Comparison of ENCODE assay signal across 1 cellular context in the genomic region with DNA sequence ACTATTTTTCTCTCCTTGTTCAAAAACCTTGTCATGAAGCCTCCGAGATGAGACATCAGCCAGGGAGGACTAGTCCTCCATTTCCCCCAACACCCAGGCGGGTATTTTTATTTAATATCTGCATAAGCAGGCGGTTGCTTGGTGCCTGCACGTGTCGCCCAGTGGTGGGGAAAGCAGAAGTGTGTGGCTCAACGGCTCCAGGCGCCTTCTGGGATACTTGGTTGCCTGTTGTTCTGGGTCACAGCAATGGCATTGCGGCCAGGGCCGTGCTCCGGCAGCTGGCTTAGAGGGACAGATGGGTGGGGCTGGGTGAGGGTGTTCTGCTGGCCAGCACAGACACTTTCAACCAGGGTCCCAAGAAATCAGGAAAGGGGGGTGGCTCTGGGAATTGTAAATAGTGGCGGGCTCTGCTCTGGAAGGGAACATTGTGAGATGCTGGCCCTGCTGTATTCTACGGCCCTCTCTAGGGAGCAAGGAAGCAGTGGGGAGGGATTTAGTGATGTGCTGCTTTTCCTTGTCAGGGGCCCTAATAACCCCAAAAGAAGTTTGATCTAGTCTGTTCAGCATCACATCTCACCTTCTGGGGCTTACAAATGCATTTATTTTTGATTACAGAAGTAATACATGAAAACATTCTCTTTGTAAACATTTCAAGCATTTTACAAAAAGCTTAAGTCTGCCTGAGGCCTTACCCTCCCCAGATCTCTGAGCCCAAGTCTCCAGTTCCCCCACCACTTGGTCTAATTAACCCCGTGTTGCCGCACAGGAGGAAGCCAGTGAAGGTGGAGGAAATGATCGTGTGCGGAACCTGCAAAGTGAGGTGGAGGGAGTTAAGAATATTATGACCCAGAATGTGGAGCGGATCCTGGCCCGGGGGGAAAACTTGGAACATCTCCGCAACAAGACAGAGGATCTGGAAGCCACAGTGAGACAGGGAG.
A peak's percentile ranks its signal among the peaks of the same experiment; 100 is the strongest.
TF ChIP-seq lines count a peak whose summit lies in the region.

No MANE protein-coding gene starts in this region.

TF ChIP-seq in K562, 482 proteins besides CTCF, POLR2A, EP300 and RAD21 (continued from another document):
- TF ChIP-seq, protein P1, sequence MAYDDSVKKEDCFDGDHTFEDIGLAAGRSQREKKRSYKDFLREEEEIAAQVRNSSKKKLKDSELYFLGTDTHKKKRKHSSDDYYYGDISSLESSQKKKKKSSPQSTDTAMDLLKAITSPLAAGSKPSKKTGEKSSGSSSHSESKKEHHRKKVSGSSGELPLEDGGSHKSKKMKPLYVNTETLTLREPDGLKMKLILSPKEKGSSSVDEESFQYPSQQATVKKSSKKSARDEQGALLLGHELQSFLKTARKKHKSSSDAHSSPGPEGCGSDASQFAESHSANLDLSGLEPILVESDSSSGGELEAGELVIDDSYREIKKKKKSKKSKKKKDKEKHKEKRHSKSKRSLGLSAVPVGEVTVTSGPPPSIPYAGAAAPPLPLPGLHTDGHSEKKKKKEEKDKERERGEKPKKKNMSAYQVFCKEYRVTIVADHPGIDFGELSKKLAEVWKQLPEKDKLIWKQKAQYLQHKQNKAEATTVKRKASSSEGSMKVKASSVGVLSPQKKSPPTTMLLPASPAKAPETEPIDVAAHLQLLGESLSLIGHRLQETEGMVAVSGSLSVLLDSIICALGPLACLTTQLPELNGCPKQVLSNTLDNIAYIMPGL (CRISPR knock-in tag; IDR thresholded peaks at IDR 0.05), result no peak
- TF ChIP-seq, protein P2, sequence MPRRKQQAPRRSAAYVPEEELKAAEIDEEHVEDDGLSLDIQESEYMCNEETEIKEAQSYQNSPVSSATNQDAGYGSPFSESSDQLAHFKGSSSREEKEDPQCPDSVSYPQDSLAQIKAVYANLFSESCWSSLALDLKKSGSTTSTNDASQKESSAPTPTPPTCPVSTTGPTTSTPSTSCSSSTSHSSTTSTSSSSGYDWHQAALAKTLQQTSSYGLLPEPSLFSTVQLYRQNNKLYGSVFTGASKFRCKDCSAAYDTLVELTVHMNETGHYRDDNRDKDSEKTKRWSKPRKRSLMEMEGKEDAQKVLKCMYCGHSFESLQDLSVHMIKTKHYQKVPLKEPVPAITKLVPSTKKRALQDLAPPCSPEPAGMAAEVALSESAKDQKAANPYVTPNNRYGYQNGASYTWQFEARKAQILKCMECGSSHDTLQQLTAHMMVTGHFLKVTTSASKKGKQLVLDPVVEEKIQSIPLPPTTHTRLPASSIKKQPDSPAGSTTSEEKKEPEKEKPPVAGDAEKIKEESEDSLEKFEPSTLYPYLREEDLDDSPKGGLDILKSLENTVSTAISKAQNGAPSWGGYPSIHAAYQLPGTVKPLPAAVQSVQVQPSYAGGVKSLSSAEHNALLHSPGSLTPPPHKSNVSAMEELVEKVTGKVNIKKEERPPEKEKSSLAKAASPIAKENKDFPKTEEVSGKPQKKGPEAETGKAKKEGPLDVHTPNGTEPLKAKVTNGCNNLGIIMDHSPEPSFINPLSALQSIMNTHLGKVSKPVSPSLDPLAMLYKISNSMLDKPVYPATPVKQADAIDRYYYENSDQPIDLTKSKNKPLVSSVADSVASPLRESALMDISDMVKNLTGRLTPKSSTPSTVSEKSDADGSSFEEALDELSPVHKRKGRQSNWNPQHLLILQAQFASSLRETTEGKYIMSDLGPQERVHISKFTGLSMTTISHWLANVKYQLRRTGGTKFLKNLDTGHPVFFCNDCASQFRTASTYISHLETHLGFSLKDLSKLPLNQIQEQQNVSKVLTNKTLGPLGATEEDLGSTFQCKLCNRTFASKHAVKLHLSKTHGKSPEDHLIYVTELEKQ (CRISPR knock-in tag; IDR thresholded peaks at IDR 0.05), result peak; percentile 75
- TF ChIP-seq RBM22 (IDR thresholded peaks at IDR 0.05; ENCODE audit: low read depth, low read length, poor library complexity, severe bottlenecking) (no peak), DMBX1 (CRISPR knock-in tag; IDR thresholded peaks at IDR 0.05; ENCODE audit: borderline replicate concordance) (peak; percentile 66), ZFX (CRISPR knock-in tag; IDR thresholded peaks at IDR 0.05) (peak; percentile 24; the same call in 1 of the 2 replicates), MCM2 (IDR thresholded peaks at IDR 0.05; ENCODE audit: low read depth) (no peak), BACH1 (tag; IDR thresholded peaks at IDR 0.05) (0 out of 2 replicates have a peak, but pooled peaks have one; percentile 46), TEAD4 (IDR thresholded peaks at IDR 0.05; ENCODE audit: low read length) (0 out of 2 replicates have a peak, but pooled peaks have one; percentile 7), TEAD4 (CRISPR knock-in tag; IDR thresholded peaks at IDR 0.05; ENCODE audit: borderline replicate concordance) (no peak), MXI1 (IDR thresholded peaks at IDR 0.05; ENCODE audit: low read depth, low read length) (0 out of 2 replicates have a peak, but pooled peaks have one; percentile 19), HEY1 (CRISPR knock-in tag; IDR thresholded peaks at IDR 0.05; ENCODE audit: borderline replicate concordance) (no peak), ZNF830 (CRISPR knock-in tag; IDR thresholded peaks at IDR 0.05) (no peak), ZBTB1 (CRISPR knock-in tag; IDR thresholded peaks at IDR 0.05; ENCODE audit: borderline replicate concordance, low read depth) (no peak), HIVEP1 (CRISPR knock-in tag; IDR thresholded peaks at IDR 0.05) (0 out of 2 replicates have a peak, but pooled peaks have one; percentile 64), FOXM1 (IDR thresholded peaks at IDR 0.05; ENCODE audit: low read depth) (no peak), FOXM1 (CRISPR knock-in tag; IDR thresholded peaks at IDR 0.05; ENCODE audit: low read depth) (0 out of 2 replicates have a peak, but pooled peaks have one; percentile 50), ZBTB17 (CRISPR knock-in tag; IDR thresholded peaks at IDR 0.05) (0 out of 2 replicates have a peak, but pooled peaks have one; percentile 14), RBM39 (optimal IDR thresholded peaks at IDR 0.05; ENCODE audit: low read depth, low read length) (no peak), HNRNPH1 (optimal IDR thresholded peaks at IDR 0.05; ENCODE audit: low read depth, low read length) (no peak), CXXC5 (CRISPR knock-in tag; IDR thresholded peaks at IDR 0.05) (peak; percentile 63), SP2 (IDR thresholded peaks at IDR 0.05; ENCODE audit: extremely low read depth, low read depth, low read length, poor library complexity, severe bottlenecking) (no peak), TBL1XR1 (IDR thresholded peaks at IDR 0.05; ENCODE audit: low read length in 2 of 2) (0 out of 4 replicates have a peak, but pooled peaks of 1 of the 2 experiments have one; percentile 7), RBFOX2 (IDR thresholded peaks at IDR 0.05; ENCODE audit: low read depth, low read length) (peak; percentile 47), NR2C1 (IDR thresholded peaks at IDR 0.05) (no peak), NR2C1 (tag; IDR thresholded peaks at IDR 0.05) (peak; percentile 10; the same call in 1 of the 2 replicates), ZC3H8 (IDR thresholded peaks at IDR 0.05) (no peak), SMAD2 (IDR thresholded peaks at IDR 0.05; ENCODE audit: low read depth, low read length) (no peak), POLR2AphosphoS5 (IDR thresholded peaks at IDR 0.05; ENCODE audit: control insufficient read depth, insufficient read depth, low read depth, low read length) (no peak)
- TF ChIP-seq, protein P3, sequence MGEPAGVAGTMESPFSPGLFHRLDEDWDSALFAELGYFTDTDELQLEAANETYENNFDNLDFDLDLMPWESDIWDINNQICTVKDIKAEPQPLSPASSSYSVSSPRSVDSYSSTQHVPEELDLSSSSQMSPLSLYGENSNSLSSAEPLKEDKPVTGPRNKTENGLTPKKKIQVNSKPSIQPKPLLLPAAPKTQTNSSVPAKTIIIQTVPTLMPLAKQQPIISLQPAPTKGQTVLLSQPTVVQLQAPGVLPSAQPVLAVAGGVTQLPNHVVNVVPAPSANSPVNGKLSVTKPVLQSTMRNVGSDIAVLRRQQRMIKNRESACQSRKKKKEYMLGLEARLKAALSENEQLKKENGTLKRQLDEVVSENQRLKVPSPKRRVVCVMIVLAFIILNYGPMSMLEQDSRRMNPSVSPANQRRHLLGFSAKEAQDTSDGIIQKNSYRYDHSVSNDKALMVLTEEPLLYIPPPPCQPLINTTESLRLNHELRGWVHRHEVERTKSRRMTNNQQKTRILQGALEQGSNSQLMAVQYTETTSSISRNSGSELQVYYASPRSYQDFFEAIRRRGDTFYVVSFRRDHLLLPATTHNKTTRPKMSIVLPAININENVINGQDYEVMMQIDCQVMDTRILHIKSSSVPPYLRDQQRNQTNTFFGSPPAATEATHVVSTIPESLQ (CRISPR knock-in tag; IDR thresholded peaks at IDR 0.05), result 0 out of 2 replicates have a peak, but pooled peaks have one; percentile 46
- TF ChIP-seq, protein P4, sequence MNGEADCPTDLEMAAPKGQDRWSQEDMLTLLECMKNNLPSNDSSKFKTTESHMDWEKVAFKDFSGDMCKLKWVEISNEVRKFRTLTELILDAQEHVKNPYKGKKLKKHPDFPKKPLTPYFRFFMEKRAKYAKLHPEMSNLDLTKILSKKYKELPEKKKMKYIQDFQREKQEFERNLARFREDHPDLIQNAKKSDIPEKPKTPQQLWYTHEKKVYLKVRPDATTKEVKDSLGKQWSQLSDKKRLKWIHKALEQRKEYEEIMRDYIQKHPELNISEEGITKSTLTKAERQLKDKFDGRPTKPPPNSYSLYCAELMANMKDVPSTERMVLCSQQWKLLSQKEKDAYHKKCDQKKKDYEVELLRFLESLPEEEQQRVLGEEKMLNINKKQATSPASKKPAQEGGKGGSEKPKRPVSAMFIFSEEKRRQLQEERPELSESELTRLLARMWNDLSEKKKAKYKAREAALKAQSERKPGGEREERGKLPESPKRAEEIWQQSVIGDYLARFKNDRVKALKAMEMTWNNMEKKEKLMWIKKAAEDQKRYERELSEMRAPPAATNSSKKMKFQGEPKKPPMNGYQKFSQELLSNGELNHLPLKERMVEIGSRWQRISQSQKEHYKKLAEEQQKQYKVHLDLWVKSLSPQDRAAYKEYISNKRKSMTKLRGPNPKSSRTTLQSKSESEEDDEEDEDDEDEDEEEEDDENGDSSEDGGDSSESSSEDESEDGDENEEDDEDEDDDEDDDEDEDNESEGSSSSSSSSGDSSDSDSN (IDR thresholded peaks at IDR 0.05; ENCODE audit: borderline replicate concordance in 1 of 2, low read depth in 2 of 2, low read length in 2 of 2), result 0 out of 4 replicates have a peak, but pooled peaks have one; percentile 34 to 41
- TF ChIP-seq, protein P5, sequence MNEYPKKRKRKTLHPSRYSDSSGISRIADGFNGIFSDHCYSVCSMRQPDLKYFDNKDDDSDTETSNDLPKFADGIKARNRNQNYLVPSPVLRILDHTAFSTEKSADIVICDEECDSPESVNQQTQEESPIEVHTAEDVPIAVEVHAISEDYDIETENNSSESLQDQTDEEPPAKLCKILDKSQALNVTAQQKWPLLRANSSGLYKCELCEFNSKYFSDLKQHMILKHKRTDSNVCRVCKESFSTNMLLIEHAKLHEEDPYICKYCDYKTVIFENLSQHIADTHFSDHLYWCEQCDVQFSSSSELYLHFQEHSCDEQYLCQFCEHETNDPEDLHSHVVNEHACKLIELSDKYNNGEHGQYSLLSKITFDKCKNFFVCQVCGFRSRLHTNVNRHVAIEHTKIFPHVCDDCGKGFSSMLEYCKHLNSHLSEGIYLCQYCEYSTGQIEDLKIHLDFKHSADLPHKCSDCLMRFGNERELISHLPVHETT (CRISPR knock-in tag; conservative IDR thresholded peaks at IDR 0.05 in 1 of 2, IDR thresholded peaks at IDR 0.05 in 1 of 2), result peak in 1 of 2 experiments; percentile 67; a peak in 1 of 4 replicates
- TF ChIP-seq, protein P6, sequence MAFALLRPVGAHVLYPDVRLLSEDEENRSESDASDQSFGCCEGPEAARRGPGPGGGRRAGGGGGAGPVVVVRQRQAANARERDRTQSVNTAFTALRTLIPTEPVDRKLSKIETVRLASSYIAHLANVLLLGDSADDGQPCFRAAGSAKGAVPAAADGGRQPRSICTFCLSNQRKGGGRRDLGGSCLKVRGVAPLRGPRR (CRISPR knock-in tag; IDR thresholded peaks at IDR 0.05), result peak; percentile 53; the same call in 1 of the 2 replicates
- TF ChIP-seq, protein P7, sequence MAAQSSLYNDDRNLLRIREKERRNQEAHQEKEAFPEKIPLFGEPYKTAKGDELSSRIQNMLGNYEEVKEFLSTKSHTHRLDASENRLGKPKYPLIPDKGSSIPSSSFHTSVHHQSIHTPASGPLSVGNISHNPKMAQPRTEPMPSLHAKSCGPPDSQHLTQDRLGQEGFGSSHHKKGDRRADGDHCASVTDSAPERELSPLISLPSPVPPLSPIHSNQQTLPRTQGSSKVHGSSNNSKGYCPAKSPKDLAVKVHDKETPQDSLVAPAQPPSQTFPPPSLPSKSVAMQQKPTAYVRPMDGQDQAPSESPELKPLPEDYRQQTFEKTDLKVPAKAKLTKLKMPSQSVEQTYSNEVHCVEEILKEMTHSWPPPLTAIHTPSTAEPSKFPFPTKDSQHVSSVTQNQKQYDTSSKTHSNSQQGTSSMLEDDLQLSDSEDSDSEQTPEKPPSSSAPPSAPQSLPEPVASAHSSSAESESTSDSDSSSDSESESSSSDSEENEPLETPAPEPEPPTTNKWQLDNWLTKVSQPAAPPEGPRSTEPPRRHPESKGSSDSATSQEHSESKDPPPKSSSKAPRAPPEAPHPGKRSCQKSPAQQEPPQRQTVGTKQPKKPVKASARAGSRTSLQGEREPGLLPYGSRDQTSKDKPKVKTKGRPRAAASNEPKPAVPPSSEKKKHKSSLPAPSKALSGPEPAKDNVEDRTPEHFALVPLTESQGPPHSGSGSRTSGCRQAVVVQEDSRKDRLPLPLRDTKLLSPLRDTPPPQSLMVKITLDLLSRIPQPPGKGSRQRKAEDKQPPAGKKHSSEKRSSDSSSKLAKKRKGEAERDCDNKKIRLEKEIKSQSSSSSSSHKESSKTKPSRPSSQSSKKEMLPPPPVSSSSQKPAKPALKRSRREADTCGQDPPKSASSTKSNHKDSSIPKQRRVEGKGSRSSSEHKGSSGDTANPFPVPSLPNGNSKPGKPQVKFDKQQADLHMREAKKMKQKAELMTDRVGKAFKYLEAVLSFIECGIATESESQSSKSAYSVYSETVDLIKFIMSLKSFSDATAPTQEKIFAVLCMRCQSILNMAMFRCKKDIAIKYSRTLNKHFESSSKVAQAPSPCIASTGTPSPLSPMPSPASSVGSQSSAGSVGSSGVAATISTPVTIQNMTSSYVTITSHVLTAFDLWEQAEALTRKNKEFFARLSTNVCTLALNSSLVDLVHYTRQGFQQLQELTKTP (IDR thresholded peaks at IDR 0.05; ENCODE audit: low read depth in 1 of 2, partially characterized antibody in 2 of 2), result no peak
